Comparison of ENCODE assay signal across 1 cellular context in genomic region chr17:48998557-48999440, GRCh38.
TF ChIP-seq lines count a peak whose summit lies in the region.

No MANE protein-coding gene starts in this region.

TF ChIP-seq in WTC11, 78 proteins besides CTCF, POLR2A, EP300 and RAD21 (continued from another document):
- TF ChIP-seq, protein P1, sequence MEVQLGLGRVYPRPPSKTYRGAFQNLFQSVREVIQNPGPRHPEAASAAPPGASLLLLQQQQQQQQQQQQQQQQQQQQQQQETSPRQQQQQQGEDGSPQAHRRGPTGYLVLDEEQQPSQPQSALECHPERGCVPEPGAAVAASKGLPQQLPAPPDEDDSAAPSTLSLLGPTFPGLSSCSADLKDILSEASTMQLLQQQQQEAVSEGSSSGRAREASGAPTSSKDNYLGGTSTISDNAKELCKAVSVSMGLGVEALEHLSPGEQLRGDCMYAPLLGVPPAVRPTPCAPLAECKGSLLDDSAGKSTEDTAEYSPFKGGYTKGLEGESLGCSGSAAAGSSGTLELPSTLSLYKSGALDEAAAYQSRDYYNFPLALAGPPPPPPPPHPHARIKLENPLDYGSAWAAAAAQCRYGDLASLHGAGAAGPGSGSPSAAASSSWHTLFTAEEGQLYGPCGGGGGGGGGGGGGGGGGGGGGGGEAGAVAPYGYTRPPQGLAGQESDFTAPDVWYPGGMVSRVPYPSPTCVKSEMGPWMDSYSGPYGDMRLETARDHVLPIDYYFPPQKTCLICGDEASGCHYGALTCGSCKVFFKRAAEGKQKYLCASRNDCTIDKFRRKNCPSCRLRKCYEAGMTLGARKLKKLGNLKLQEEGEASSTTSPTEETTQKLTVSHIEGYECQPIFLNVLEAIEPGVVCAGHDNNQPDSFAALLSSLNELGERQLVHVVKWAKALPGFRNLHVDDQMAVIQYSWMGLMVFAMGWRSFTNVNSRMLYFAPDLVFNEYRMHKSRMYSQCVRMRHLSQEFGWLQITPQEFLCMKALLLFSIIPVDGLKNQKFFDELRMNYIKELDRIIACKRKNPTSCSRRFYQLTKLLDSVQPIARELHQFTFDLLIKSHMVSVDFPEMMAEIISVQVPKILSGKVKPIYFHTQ (CRISPR knock-in tag; IDR thresholded peaks at IDR 0.05), result no peak
- TF ChIP-seq ZNF423 (CRISPR knock-in tag; IDR thresholded peaks at IDR 0.05) (no peak), TEAD4 (CRISPR knock-in tag; IDR thresholded peaks at IDR 0.05) (0 out of 2 replicates have a peak, but pooled peaks have one; percentile 9), FOXP4 (CRISPR knock-in tag; IDR thresholded peaks at IDR 0.05) (no peak), HMGXB4 (CRISPR knock-in tag; IDR thresholded peaks at IDR 0.05) (no peak), SMAD3 (CRISPR knock-in tag; IDR thresholded peaks at IDR 0.05; ENCODE audit: borderline replicate concordance) (no peak), TP53 (CRISPR knock-in tag; IDR thresholded peaks at IDR 0.05) (0 out of 2 replicates have a peak, but pooled peaks have one; percentile 7), ZNF219 (CRISPR knock-in tag; IDR thresholded peaks at IDR 0.05; ENCODE audit: borderline replicate concordance) (no peak), USF1 (CRISPR knock-in tag; IDR thresholded peaks at IDR 0.05) (peak; percentile 45; the same call in 1 of the 2 replicates)
- TF ChIP-seq, protein P2, sequence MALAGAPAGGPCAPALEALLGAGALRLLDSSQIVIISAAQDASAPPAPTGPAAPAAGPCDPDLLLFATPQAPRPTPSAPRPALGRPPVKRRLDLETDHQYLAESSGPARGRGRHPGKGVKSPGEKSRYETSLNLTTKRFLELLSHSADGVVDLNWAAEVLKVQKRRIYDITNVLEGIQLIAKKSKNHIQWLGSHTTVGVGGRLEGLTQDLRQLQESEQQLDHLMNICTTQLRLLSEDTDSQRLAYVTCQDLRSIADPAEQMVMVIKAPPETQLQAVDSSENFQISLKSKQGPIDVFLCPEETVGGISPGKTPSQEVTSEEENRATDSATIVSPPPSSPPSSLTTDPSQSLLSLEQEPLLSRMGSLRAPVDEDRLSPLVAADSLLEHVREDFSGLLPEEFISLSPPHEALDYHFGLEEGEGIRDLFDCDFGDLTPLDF (CRISPR knock-in tag; IDR thresholded peaks at IDR 0.05), result peak; percentile 53; the same call in 1 of the 2 replicates
- TF ChIP-seq, protein P3, sequence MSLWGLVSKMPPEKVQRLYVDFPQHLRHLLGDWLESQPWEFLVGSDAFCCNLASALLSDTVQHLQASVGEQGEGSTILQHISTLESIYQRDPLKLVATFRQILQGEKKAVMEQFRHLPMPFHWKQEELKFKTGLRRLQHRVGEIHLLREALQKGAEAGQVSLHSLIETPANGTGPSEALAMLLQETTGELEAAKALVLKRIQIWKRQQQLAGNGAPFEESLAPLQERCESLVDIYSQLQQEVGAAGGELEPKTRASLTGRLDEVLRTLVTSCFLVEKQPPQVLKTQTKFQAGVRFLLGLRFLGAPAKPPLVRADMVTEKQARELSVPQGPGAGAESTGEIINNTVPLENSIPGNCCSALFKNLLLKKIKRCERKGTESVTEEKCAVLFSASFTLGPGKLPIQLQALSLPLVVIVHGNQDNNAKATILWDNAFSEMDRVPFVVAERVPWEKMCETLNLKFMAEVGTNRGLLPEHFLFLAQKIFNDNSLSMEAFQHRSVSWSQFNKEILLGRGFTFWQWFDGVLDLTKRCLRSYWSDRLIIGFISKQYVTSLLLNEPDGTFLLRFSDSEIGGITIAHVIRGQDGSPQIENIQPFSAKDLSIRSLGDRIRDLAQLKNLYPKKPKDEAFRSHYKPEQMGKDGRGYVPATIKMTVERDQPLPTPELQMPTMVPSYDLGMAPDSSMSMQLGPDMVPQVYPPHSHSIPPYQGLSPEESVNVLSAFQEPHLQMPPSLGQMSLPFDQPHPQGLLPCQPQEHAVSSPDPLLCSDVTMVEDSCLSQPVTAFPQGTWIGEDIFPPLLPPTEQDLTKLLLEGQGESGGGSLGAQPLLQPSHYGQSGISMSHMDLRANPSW (CRISPR knock-in tag; conservative IDR thresholded peaks at IDR 0.05; ENCODE audit: low read depth), result no peak
- TF ChIP-seq, protein P4, sequence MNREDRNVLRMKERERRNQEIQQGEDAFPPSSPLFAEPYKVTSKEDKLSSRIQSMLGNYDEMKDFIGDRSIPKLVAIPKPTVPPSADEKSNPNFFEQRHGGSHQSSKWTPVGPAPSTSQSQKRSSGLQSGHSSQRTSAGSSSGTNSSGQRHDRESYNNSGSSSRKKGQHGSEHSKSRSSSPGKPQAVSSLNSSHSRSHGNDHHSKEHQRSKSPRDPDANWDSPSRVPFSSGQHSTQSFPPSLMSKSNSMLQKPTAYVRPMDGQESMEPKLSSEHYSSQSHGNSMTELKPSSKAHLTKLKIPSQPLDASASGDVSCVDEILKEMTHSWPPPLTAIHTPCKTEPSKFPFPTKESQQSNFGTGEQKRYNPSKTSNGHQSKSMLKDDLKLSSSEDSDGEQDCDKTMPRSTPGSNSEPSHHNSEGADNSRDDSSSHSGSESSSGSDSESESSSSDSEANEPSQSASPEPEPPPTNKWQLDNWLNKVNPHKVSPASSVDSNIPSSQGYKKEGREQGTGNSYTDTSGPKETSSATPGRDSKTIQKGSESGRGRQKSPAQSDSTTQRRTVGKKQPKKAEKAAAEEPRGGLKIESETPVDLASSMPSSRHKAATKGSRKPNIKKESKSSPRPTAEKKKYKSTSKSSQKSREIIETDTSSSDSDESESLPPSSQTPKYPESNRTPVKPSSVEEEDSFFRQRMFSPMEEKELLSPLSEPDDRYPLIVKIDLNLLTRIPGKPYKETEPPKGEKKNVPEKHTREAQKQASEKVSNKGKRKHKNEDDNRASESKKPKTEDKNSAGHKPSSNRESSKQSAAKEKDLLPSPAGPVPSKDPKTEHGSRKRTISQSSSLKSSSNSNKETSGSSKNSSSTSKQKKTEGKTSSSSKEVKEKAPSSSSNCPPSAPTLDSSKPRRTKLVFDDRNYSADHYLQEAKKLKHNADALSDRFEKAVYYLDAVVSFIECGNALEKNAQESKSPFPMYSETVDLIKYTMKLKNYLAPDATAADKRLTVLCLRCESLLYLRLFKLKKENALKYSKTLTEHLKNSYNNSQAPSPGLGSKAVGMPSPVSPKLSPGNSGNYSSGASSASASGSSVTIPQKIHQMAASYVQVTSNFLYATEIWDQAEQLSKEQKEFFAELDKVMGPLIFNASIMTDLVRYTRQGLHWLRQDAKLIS (CRISPR knock-in tag; IDR thresholded peaks at IDR 0.05; ENCODE audit: borderline replicate concordance), result no peak
TF ChIP-seq in WTC11: peak in this region for 4.
